ENCODE assay signal across 1 cellular context in the genomic region with DNA sequence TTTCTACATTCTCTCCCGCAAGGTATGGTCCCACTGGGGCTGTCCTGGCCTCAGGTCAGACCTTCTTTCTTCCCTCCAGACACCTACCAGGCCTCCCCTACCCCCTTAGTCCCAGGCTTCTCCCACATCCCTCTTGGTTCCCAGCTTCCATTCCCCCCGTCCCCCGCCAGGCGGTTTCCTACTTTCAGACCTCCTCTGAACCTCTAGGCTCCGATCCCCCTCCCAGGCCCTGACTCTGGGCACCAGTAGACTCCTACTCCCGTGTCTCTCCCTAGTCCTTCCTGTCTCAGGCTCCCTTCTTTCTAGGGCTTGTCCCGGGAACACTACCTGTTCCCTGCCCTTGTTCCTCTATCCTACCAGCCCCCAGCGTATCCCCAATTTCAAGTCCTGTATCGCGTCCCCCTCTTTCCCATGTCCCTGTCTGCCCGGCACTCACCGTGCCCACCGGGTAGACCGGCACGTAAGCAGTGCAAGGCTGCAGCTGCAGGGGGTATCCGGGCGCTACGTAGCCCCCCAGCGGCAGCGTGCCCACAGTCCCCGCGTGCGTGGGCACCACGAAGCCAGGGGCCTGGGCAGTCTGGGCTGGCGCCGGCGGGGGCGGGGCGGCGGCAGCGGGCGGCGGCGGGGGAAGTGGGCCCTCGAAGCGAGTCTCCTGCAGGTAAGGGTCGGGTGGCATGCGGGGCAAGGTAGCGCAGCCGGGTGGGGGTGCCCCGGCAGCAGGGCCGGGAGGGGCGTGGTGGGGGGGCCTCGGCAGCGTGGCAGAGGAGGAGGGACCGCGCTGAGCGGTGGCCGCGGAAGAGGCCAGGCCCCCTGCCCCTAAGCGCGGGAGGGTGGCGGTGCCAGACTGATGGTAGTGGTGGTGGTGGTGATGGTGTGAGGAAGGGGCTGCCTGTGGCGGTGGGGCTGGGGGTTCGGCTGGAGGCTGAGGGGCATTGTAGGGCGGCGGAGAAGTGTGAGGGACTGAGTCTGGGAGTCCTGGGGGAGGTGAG.
TF ChIP-seq lines count a peak whose summit lies in the region.

No MANE protein-coding gene starts in this region.

TF ChIP-seq in HepG2, 621 proteins besides CTCF, POLR2A, EP300 and RAD21:
- TF ChIP-seq, protein P1, sequence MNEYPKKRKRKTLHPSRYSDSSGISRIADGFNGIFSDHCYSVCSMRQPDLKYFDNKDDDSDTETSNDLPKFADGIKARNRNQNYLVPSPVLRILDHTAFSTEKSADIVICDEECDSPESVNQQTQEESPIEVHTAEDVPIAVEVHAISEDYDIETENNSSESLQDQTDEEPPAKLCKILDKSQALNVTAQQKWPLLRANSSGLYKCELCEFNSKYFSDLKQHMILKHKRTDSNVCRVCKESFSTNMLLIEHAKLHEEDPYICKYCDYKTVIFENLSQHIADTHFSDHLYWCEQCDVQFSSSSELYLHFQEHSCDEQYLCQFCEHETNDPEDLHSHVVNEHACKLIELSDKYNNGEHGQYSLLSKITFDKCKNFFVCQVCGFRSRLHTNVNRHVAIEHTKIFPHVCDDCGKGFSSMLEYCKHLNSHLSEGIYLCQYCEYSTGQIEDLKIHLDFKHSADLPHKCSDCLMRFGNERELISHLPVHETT (CRISPR knock-in tag; conservative IDR thresholded peaks at IDR 0.05) = no peak
- TF ChIP-seq EZH2 (conservative IDR thresholded peaks at IDR 0.05; ENCODE audit: low read depth, low read length) (no peak), ZNF703 (CRISPR knock-in tag; IDR thresholded peaks at IDR 0.05; ENCODE audit: borderline replicate concordance) (no peak), CBFB (CRISPR knock-in tag; IDR thresholded peaks at IDR 0.05) (no peak), TCF7 (IDR thresholded peaks at IDR 0.05; ENCODE audit: low read depth) (no peak), ZSCAN30 (CRISPR knock-in tag; IDR thresholded peaks at IDR 0.05) (no peak)
- TF ChIP-seq, protein P2, sequence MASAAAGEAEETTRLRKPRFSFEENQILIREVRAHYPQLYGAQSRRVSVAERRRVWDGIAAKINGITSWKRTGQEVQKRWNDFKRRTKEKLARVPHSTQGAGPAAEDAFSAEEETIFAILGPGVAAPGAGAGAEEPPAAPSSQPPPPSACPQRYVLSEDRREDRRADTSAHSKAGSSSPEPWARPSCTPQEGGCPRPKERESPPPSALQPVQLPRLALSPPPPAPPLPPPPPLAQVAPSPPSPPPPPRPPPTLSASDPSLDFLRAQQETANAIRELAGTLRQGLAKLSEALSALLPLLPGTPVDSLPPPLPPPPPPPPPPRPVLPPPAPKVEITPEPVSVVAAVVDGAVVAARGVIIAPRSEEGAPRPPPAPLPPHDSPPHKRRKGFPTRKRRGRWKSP (CRISPR knock-in tag; IDR thresholded peaks at IDR 0.05) = no peak
- TF ChIP-seq, protein P3, sequence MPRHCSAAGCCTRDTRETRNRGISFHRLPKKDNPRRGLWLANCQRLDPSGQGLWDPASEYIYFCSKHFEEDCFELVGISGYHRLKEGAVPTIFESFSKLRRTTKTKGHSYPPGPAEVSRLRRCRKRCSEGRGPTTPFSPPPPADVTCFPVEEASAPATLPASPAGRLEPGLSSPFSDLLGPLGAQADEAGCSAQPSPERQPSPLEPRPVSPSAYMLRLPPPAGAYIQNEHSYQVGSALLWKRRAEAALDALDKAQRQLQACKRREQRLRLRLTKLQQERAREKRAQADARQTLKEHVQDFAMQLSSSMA (CRISPR knock-in tag; IDR thresholded peaks at IDR 0.05) = no peak
TF ChIP-seq in HepG2: peak in this region for 0.
